ENCODE assay signal across 22 cellular contexts in the genomic region with DNA sequence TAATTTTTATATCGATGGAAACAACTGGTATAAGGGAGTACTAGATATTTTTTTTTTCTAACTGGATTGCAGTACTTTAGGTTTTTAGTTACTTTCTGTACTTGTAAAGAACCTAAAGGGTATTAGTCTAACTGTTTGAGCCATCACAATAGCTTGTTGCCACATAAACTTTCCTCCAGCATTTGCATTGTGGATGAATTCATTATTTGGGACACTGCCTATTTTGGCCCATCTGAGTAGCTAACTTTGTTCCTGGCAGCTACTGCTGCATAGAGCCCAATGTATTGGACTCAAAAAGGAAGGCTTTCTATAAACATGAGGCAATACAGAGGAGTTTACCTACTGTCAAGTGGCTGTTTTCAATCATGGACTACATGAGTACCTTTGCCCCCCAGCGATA. TPM values are rescaled to one million over a fixed set of nuclear protein-coding genes. Genes with fewer than 3 reads are reported as not detected.
DNase-seq lines count a peak whose midpoint lies in the region; ATAC-seq and TF ChIP-seq lines count a peak whose summit lies in the region.
"Had no signal": no experiment of that assay in that cellular context is flagged by ENCODE, and none has a peak within 500 bp of the region (broad histone marks: within the 10 kb centered on the region; RNA-seq: fewer than 3 reads in every experiment).

No MANE protein-coding gene starts in this region.

- H3K4me1 Mint-ChIP-seq in neural crest cell: peaks cover 39% of the 10 kb centered on the region

- TF ChIP-seq CTCF in neural crest cell (conservative IDR thresholded peaks at IDR 0.05) (no peak), GM13977 (IDR thresholded peaks at IDR 0.05; ENCODE audit: extremely low read depth, insufficient read depth, missing control alignments) (no peak)

- H3K4me3 Mint-ChIP-seq in neural crest cell: peak overlapping the region; percentile 92
- H3K4me3 Mint-ChIP-seq: activated naive CD8-positive, alpha-beta T cell had no signal

- no peak for ATAC-seq in HG02885 (IDR thresholded peaks at IDR 0.05; ENCODE audit: poor library complexity, unreplicated experiment)
- ATAC-seq: heart left ventricle, Panc1 had no signal

- no peaks in the 10 kb centered on the region for H3K27me3 ChIP-seq in endocrine pancreas (ENCODE audit: control insufficient read depth, insufficient read depth, low read length)

- H3K27ac Mint-ChIP-seq in neural crest cell (ENCODE audit: unreplicated experiment): no peak overlapping the region
- H3K27ac Mint-ChIP-seq: activated naive CD8-positive, alpha-beta T cell had no signal

- DNase-seq in DMS114 treated with DMSO at 0.1 percent for 48 hours (lab: John Stamatoyannopoulos, UW; ENCODE audit: unreplicated experiment) (peak; percentile 5), NCI-H345 (lab: John Stamatoyannopoulos, UW) (peak; percentile 54), neural crest cell (ENCODE audit: low read depth, low spot score) (no peak), GM13977 (ENCODE audit: low spot score) (no peak), activated gamma-delta T cell (lab: John Stamatoyannopoulos, UW) (no peak)
- DNase-seq in stimulated activated CD4-positive, alpha-beta T cell treated with anti-CD3 and anti-CD28 coated beads, Interleukin-12 subunit alpha, Interleukin-12 subunit beta, amount 100 ng/mL, for 4 hours: no peak
- DNase-seq: activated CD4-positive, alpha-beta T cell treated with anti-CD3 and anti-CD28 coated beads, Interleukin-2, amount 50 U/mL, for 48 hours; activated T-cell treated with anti-CD3 and anti-CD28 coated beads, Interleukin-2, amount 50 U/mL, for 1 hour; AML-193; brain microvascular endothelial cell; dermis blood vessel endothelial cell; heart left ventricle; mesendoderm; NCI-H1694 treated with DMSO at 0.1 percent for 48 hours; sigmoid colon; stimulated activated CD4-positive, alpha-beta T cell treated with anti-CD3 and anti-CD28 coated beads, Interleukin-2, amount 100 ng/mL, for 24 hours; stomach had no signal

- peaks cover 42% of the 10 kb centered on the region for H3K27me3 Mint-ChIP-seq in neural crest cell (ENCODE audit: low read depth)

- H3K9ac ChIP-seq in endocrine pancreas (ENCODE audit: control insufficient read depth, insufficient read depth, low read length): peak overlapping the region; percentile 55

- H3K9me3 Mint-ChIP-seq in neural crest cell: peaks cover 3% of the 10 kb centered on the region

- no peaks in the 10 kb centered on the region for H3K9me3 ChIP-seq in endocrine pancreas (ENCODE audit: control insufficient read depth, low read length)
- H3K9me3 ChIP-seq: heart left ventricle, sigmoid colon, stomach had no signal

- H3K36me3 ChIP-seq in endocrine pancreas (ENCODE audit: control insufficient read depth, insufficient read depth, low read length): no peaks in the 10 kb centered on the region
- H3K36me3 ChIP-seq: brain microvascular endothelial cell, heart left ventricle, sigmoid colon, stomach had no signal

- H3K4me3 ChIP-seq in endocrine pancreas (ENCODE audit: control insufficient read depth, insufficient read depth, low read length): peak overlapping the region; percentile 98
- H3K4me3 ChIP-seq: heart left ventricle, sigmoid colon, stomach had no signal

- H3K36me3 Mint-ChIP-seq in neural crest cell (ENCODE audit: low read depth): peaks cover 3% of the 10 kb centered on the region
- H3K36me3 Mint-ChIP-seq: activated naive CD8-positive, alpha-beta T cell had no signal

- peaks cover 10% of the 10 kb centered on the region for H3K4me1 ChIP-seq in endocrine pancreas (ENCODE audit: control insufficient read depth, insufficient read depth, low read length)

- in situ Hi-C loops in GM13977 (cut with MboI; ENCODE audit: low pct_unique_long_range_greater_than_20kb, low sequenced_read_pairs, unreplicated experiment): no loop called here

RNA-seq across cellular contexts. Expression of a gene that starts 1.9 kb away (rescaled TPM):
- total RNA-seq in neural crest cell: 26.0 and 27.9 TPM in 2 replicates
- total RNA-seq: dermis blood vessel endothelial cell, M059J had no signal

Comparison
In these comparisons a context has a peak if more than half of its experiments do, and no peak if none do; other contexts are left out.
1. DNase-seq: peak in DMS114 treated with DMSO at 0.1 percent for 48 hours (single experiment) and NCI-H345 (single experiment); none in neural crest cell (single experiment), GM13977 (single experiment), activated gamma-delta T cell (single experiment) and stimulated activated CD4-positive, alpha-beta T cell treated with anti-CD3 and anti-CD28 coated beads, Interleukin-12 subunit alpha, Interleukin-12 subunit beta, amount 100 ng/mL, for 4 hours (single experiment).